In genomic region chr20:8602389-8603116, GRCh38 we compare ENCODE assay signal across 7 cellular contexts.
DNase-seq lines count a peak whose midpoint lies in the region; ATAC-seq lines count a peak whose summit lies in the region.

No MANE protein-coding gene starts in this region.

- ATAC-seq in GM18907 (IDR thresholded peaks at IDR 0.05; ENCODE audit: unreplicated experiment) (peak; percentile 75), HG02763 (IDR thresholded peaks at IDR 0.05; ENCODE audit: unreplicated experiment) (peak; percentile 82), left lobe of liver (peak; percentile 38)

- DNase-seq in RPMI7951 (ENCODE audit: low read depth) (peak; percentile 32), left lobe of liver (ENCODE audit: low spot score) (no peak), amygdala (lab: John Stamatoyannopoulos, UW) (no peak), cortex of kidney (lab: John Stamatoyannopoulos, UW) (no peak)
- no peak for DNase-seq in stimulated activated CD4-positive, alpha-beta T cell treated with anti-CD3 and anti-CD28 coated beads, Interleukin-2, amount 100 ng/mL, for 24 hours
